9 cellular contexts compared by ENCODE assay signal in genomic region chr19:29927944-29928669, GRCh38. TPM values are rescaled to one million over a fixed set of nuclear protein-coding genes. Genes with fewer than 3 reads are reported as not detected.
DNase-seq lines count a peak whose midpoint lies in the region; ATAC-seq and TF ChIP-seq lines count a peak whose summit lies in the region.
"Had no signal": no experiment of that assay in that cellular context is flagged by ENCODE, and none has a peak within 500 bp of the region (broad histone marks: within the 10 kb centered on the region; RNA-seq: fewer than 3 reads in every experiment).

No MANE protein-coding gene starts in this region.

- POLR2A ChIA-PET in GM10248 (lab: Yijun Ruan, JAX), result no interaction called here

- TF ChIP-seq CTCF in GM10248 (IDR thresholded peaks at IDR 0.05; ENCODE audit: control extremely low read depth, extremely low read depth, low read depth, missing control alignments), result no peak
- no peak for TF ChIP-seq CTCF in omental fat pad (IDR thresholded peaks at IDR 0.05)

- ATAC-seq in GM21360 (IDR thresholded peaks at IDR 0.05; ENCODE audit: unreplicated experiment) (peak; percentile 59), HG03565 (IDR thresholded peaks at IDR 0.05; ENCODE audit: unreplicated experiment) (peak; percentile 66), omental fat pad (ENCODE audit: low FRiP score) (no peak)

- DNase-seq in GM10248 (ENCODE audit: extremely low spot score) (peak; percentile 65), iPS-NIHi7 (ENCODE audit: extremely low spot score) (peak; percentile 78), omental fat pad (ENCODE audit: low spot score) (no peak), NCI-H1048 (lab: John Stamatoyannopoulos, UW) (no peak)
- no peak for DNase-seq in NK-92 treated with Interleukin-12 subunit alpha and Interleukin-12 subunit beta, amount 100 ng/mL, for 24 hours (lab: John Stamatoyannopoulos, UW)
- DNase-seq in activated effector memory CD4-positive, alpha-beta T cell treated with anti-CD3 and anti-CD28 coated beads, Interleukin-2, amount 50 U/mL, for 16 hours, result no peak
- DNase-seq: activated CD4-positive, CD25-positive, alpha-beta regulatory T cell had no signal

- CTCF ChIA-PET in GM10248 (lab: Yijun Ruan, JAX), result interaction anchor here (1.0 to 2.3 kb wide), 5 partner anchors 9 to 70 kb away, joined by 3 to 5 read pairs (median 3); partner anchors contain the start of gene URI1

RNA-seq across cellular contexts. Expression of gene URI1, which starts 13.9 kb away (rescaled TPM):
- 10 to 100 TPM; 52.2 to 63.2 (median 58.6) TPM for total RNA-seq in omental fat pad

Comparison
In these comparisons a context has a peak if more than half of its experiments do, and no peak if none do; other contexts are left out.
1. DNase-seq: peak in GM10248 (single experiment) and iPS-NIHi7 (single experiment); none in NK-92 treated with Interleukin-12 subunit alpha and Interleukin-12 subunit beta, amount 100 ng/mL, for 24 hours (single experiment), omental fat pad (single experiment), activated effector memory CD4-positive, alpha-beta T cell treated with anti-CD3 and anti-CD28 coated beads, Interleukin-2, amount 50 U/mL, for 16 hours (single experiment) and NCI-H1048 (single experiment).